ENCODE assay signal across 10 cellular contexts in the genomic region with DNA sequence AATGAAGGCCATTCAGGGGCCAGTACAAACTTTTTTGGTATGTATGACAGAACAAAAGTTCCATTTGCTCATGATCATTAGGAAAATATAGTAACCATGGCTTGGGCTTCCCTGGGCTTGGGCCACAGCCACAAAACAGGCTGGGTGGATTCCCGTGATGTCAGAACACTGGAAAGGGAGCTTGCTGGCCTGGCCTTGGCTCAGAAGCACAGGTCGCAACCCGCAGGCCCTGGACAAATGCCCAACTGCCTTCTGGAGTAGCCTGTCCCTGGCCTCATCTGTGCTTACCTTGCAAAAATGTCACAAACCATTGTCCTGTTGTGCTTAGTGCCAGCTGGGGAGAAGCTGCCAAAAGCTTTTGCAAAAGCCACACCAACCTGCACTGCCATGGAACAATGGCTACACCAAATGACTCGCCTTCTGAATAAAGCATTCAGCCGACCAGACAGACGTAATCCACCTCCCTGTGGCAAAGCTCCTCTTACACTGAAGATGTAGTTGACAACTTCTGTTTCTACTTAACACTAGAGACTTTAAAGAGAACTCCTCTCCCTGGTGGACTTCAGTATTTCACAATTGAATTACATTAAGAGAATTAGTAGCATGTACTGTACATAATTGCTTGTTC.
DNase-seq lines count a peak whose midpoint lies in the region; ATAC-seq lines count a peak whose summit lies in the region.
"Had no signal": no experiment of that assay in that cellular context is flagged by ENCODE, and none has a peak within 500 bp of the region (broad histone marks: within the 10 kb centered on the region; RNA-seq: fewer than 3 reads in every experiment).

No MANE protein-coding gene starts in this region.

- no peak for ATAC-seq in activated T-cell treated with anti-CD3 and anti-CD28 coated beads, Interleukin-2, amount 50 U/mL, for 4 hours

- no peaks in the 10 kb centered on the region for H3K27me3 Mint-ChIP-seq in activated T-cell treated with anti-CD3 and anti-CD28 coated beads, Interleukin-2, amount 50 U/mL, for 24 hours
- no peaks in the 10 kb centered on the region for H3K27me3 Mint-ChIP-seq in activated T-cell treated with anti-CD3 and anti-CD28 coated beads, Interleukin-2, amount 50 U/mL, for 4 hours (ENCODE audit: low read depth)

- DNase-seq in activated T-cell treated with anti-CD3 and anti-CD28 coated beads, Interleukin-2, amount 50 U/mL, for 24 hours, result no peak
- no peak for DNase-seq in activated T-cell treated with anti-CD3 and anti-CD28 coated beads, Interleukin-2, amount 50 U/mL, for 4 hours
- DNase-seq in dermis blood vessel endothelial cell, result peak; percentile 48
- DNase-seq in mesenteric fat pad (ENCODE audit: low spot score), result peak; percentile 92
- DNase-seq in ureter (ENCODE audit: low spot score), result peak; percentile 59
- no peak for DNase-seq in activated CD4-positive, alpha-beta T cell treated with anti-CD3 and anti-CD28 coated beads, Interleukin-2, amount 50 U/mL, for 1 hour
- DNase-seq in Ammon's horn (ENCODE audit: low spot score), result no peak
- DNase-seq in AG08396 (ENCODE audit: low spot score), result no peak
- DNase-seq: small intestine, transverse colon had no signal

- no peak overlapping the region for H3K4me3 Mint-ChIP-seq in activated T-cell treated with anti-CD3 and anti-CD28 coated beads, Interleukin-2, amount 50 U/mL, for 24 hours
- H3K4me3 Mint-ChIP-seq in activated T-cell treated with anti-CD3 and anti-CD28 coated beads, Interleukin-2, amount 50 U/mL, for 4 hours, result no peak overlapping the region

- peaks cover 70% of the 10 kb centered on the region for H3K36me3 Mint-ChIP-seq in activated T-cell treated with anti-CD3 and anti-CD28 coated beads, Interleukin-2, amount 50 U/mL, for 24 hours (ENCODE audit: low read depth)
- H3K36me3 Mint-ChIP-seq in activated T-cell treated with anti-CD3 and anti-CD28 coated beads, Interleukin-2, amount 50 U/mL, for 4 hours (ENCODE audit: insufficient read depth), result peaks cover 32% of the 10 kb centered on the region

- peaks cover 89% of the 10 kb centered on the region for H3K4me1 Mint-ChIP-seq in activated T-cell treated with anti-CD3 and anti-CD28 coated beads, Interleukin-2, amount 50 U/mL, for 24 hours (ENCODE audit: low read depth)
- peaks cover 82% of the 10 kb centered on the region for H3K4me1 Mint-ChIP-seq in activated T-cell treated with anti-CD3 and anti-CD28 coated beads, Interleukin-2, amount 50 U/mL, for 4 hours (ENCODE audit: low read depth)

- peak overlapping the region; percentile 79 for H3K27ac Mint-ChIP-seq in activated T-cell treated with anti-CD3 and anti-CD28 coated beads, Interleukin-2, amount 50 U/mL, for 24 hours

- H3K9me3 Mint-ChIP-seq in activated T-cell treated with anti-CD3 and anti-CD28 coated beads, Interleukin-2, amount 50 U/mL, for 24 hours, result no peaks in the 10 kb centered on the region
- H3K9me3 Mint-ChIP-seq in activated T-cell treated with anti-CD3 and anti-CD28 coated beads, Interleukin-2, amount 50 U/mL, for 4 hours, result no peaks in the 10 kb centered on the region

Comparison
In these comparisons a context has a peak if more than half of its experiments do, and no peak if none do; other contexts are left out.
1. DNase-seq: peak in dermis blood vessel endothelial cell (single experiment), mesenteric fat pad (single experiment) and ureter (single experiment); none in activated T-cell treated with anti-CD3 and anti-CD28 coated beads, Interleukin-2, amount 50 U/mL, for 24 hours (single experiment), activated T-cell treated with anti-CD3 and anti-CD28 coated beads, Interleukin-2, amount 50 U/mL, for 4 hours (single experiment), activated CD4-positive, alpha-beta T cell treated with anti-CD3 and anti-CD28 coated beads, Interleukin-2, amount 50 U/mL, for 1 hour (single experiment), Ammon's horn (single experiment) and AG08396 (single experiment).